ENCODE assay signal across 31 cellular contexts in genomic region chr10:6771361-6771760, GRCh38.
"Had no signal": no experiment of that assay in that cellular context is flagged by ENCODE, and none has a peak within 500 bp of the region (broad histone marks: within the 10 kb centered on the region; RNA-seq: fewer than 3 reads in every experiment).

No MANE protein-coding gene starts in this region.

- H3K9me3 ChIP-seq: adrenal gland, breast epithelium, colonic mucosa had no signal

- ATAC-seq: activated naive CD8-positive, alpha-beta T cell treated with anti-CD3 and anti-CD28 coated beads, Interleukin-2, amount 50 U/mL, for 24 hours; activated T-cell treated with anti-CD3 and anti-CD28 coated beads, Interleukin-2, amount 50 U/mL, for 4 hours; activated T-helper 17 cell treated with anti-CD3 and anti-CD28 coated beads, Interleukin-2, amount 50 U/mL, for 72 hours; gastroesophageal sphincter; heart right ventricle had no signal

- H3K4me3 ChIP-seq: adrenal gland, breast epithelium, cardiac muscle cell, colonic mucosa, esophagus squamous epithelium, gastroesophageal sphincter, heart right ventricle had no signal

- H3K36me3 ChIP-seq: adrenal gland, breast epithelium, cardiac muscle cell, colonic mucosa, esophagus squamous epithelium, gastroesophageal sphincter, heart right ventricle had no signal

- H3K9me3 Mint-ChIP-seq: activated CD4-positive, alpha-beta memory T cell treated with anti-CD3 and anti-CD28 coated beads, Interleukin-2, amount 10 ng/mL, durations not matched to agents 7 days and 5 days; activated CD4-positive, alpha-beta T cell treated with anti-CD3 and anti-CD28 coated beads, Interleukin-2, amount 10 ng/mL, durations not matched to agents 7 days and 5 days; activated naive CD4-positive, alpha-beta T cell treated with anti-CD3 and anti-CD28 coated beads, Interleukin-2, amount 50 U/mL, for 24 hours had no signal

- H3K36me3 Mint-ChIP-seq: activated naive CD4-positive, alpha-beta T cell treated with anti-CD3 and anti-CD28 coated beads, Interleukin-2, amount 50 U/mL, for 24 hours; activated naive CD8-positive, alpha-beta T cell treated with anti-CD3 and anti-CD28 coated beads for 36 hours; brain had no signal

- H3K27ac Mint-ChIP-seq: activated CD4-positive, alpha-beta memory T cell treated with anti-CD3 and anti-CD28 coated beads, Interleukin-2, amount 10 ng/mL, durations not matched to agents 7 days and 5 days; activated CD4-positive, alpha-beta T cell treated with anti-CD3 and anti-CD28 coated beads, Interleukin-2, amount 10 ng/mL, durations not matched to agents 7 days and 5 days; activated naive CD4-positive, alpha-beta T cell treated with anti-CD3 and anti-CD28 coated beads for 36 hours; activated naive CD4-positive, alpha-beta T cell treated with anti-CD3 and anti-CD28 coated beads, Interleukin-2, amount 50 U/mL, for 24 hours; activated naive CD8-positive, alpha-beta T cell treated with anti-CD3 and anti-CD28 coated beads for 36 hours; activated naive CD8-positive, alpha-beta T cell treated with anti-CD3 and anti-CD28 coated beads, Interleukin-2, amount 50 U/mL, for 24 hours; activated T-helper 17 cell treated with anti-CD3 and anti-CD28 coated beads, Interleukin-2, amount 50 U/mL, for 72 hours; brain had no signal

- FAIRE-seq: endometrium, endothelial cell of umbilical vein had no signal

- H3K4me1 ChIP-seq: adrenal gland, breast epithelium, colonic mucosa, esophagus squamous epithelium, heart right ventricle had no signal

- DNase-seq: activated CD4-positive, alpha-beta memory T cell treated with anti-CD3 and anti-CD28 coated beads, Interleukin-2, amount 10 ng/mL, durations not matched to agents 7 days and 5 days; activated CD4-positive, alpha-beta T cell treated with anti-CD3 and anti-CD28 coated beads for 1 hour; activated CD4-positive, alpha-beta T cell treated with anti-CD3 and anti-CD28 coated beads for 4 hours; activated CD4-positive, alpha-beta T cell treated with anti-CD3 and anti-CD28 coated beads, Interleukin-2, amount 10 ng/mL, durations not matched to agents 7 days and 5 days; activated CD4-positive, alpha-beta T cell treated with anti-CD3 and anti-CD28 coated beads, Interleukin-2, amount 50 U/mL, for 4 hours; activated CD4-positive, CD25-positive, alpha-beta regulatory T cell; activated effector memory CD4-positive, alpha-beta T cell treated with anti-CD3 and anti-CD28 coated beads, Interleukin-2, amount 50 U/mL, for 16 hours; activated naive CD4-positive, alpha-beta T cell treated with anti-CD3 and anti-CD28 coated beads for 36 hours; activated naive CD8-positive, alpha-beta T cell treated with anti-CD3 and anti-CD28 coated beads for 36 hours; activated naive CD8-positive, alpha-beta T cell treated with anti-CD3 and anti-CD28 coated beads, Interleukin-2, amount 50 U/mL, for 24 hours; activated T-cell treated with anti-CD3 and anti-CD28 coated beads, Interleukin-2, amount 50 U/mL, for 4 hours; adrenal gland; amygdala; aorta; central memory CD4-positive, alpha-beta T cell; cerebellar nuclear complex; colonic mucosa; effector CD8-positive, alpha-beta T cell; esophagus squamous epithelium; heart right ventricle; hippocampal formation; T-helper 2 cell had no signal

- H3K27me3 ChIP-seq: adrenal gland, breast epithelium, colonic mucosa had no signal

- H3K27ac ChIP-seq: adrenal gland, breast epithelium, cardiac muscle cell, colonic mucosa, epithelial cell of prostate, esophagus squamous epithelium, gastroesophageal sphincter, heart right ventricle had no signal

- H3K4me1 Mint-ChIP-seq: activated CD4-positive, alpha-beta memory T cell treated with anti-CD3 and anti-CD28 coated beads, Interleukin-2, amount 10 ng/mL, durations not matched to agents 7 days and 5 days; activated CD4-positive, alpha-beta T cell treated with anti-CD3 and anti-CD28 coated beads, Interleukin-2, amount 10 ng/mL, durations not matched to agents 7 days and 5 days; activated naive CD4-positive, alpha-beta T cell treated with anti-CD3 and anti-CD28 coated beads, Interleukin-2, amount 50 U/mL, for 24 hours; activated naive CD8-positive, alpha-beta T cell treated with anti-CD3 and anti-CD28 coated beads for 36 hours; activated naive CD8-positive, alpha-beta T cell treated with anti-CD3 and anti-CD28 coated beads, Interleukin-2, amount 50 U/mL, for 24 hours; activated T-helper 17 cell treated with anti-CD3 and anti-CD28 coated beads, Interleukin-2, amount 50 U/mL, for 72 hours had no signal

- H3K4me3 Mint-ChIP-seq: activated CD4-positive, alpha-beta memory T cell treated with anti-CD3 and anti-CD28 coated beads, Interleukin-2, amount 10 ng/mL, durations not matched to agents 7 days and 5 days; activated CD4-positive, alpha-beta T cell treated with anti-CD3 and anti-CD28 coated beads, Interleukin-2, amount 10 ng/mL, durations not matched to agents 7 days and 5 days; activated naive CD4-positive, alpha-beta T cell treated with anti-CD3 and anti-CD28 coated beads for 36 hours; activated naive CD4-positive, alpha-beta T cell treated with anti-CD3 and anti-CD28 coated beads, Interleukin-2, amount 50 U/mL, for 24 hours; activated naive CD8-positive, alpha-beta T cell treated with anti-CD3 and anti-CD28 coated beads for 36 hours; activated naive CD8-positive, alpha-beta T cell treated with anti-CD3 and anti-CD28 coated beads, Interleukin-2, amount 50 U/mL, for 24 hours; activated T-cell treated with anti-CD3 and anti-CD28 coated beads, Interleukin-2, amount 50 U/mL, for 4 hours; activated T-helper 17 cell treated with anti-CD3 and anti-CD28 coated beads, Interleukin-2, amount 50 U/mL, for 72 hours; brain had no signal
